ENCODE assay signal across 1 cellular context in genomic region chr19:18282021-18282787, GRCh38.
A peak's percentile ranks its signal among the peaks of the same experiment; 100 is the strongest.
TF ChIP-seq lines count a peak whose summit lies in the region.

No MANE protein-coding gene starts in this region.

TF ChIP-seq in HepG2, 621 proteins besides CTCF, POLR2A, EP300 and RAD21 (continued from another document and continues in another):
- TF ChIP-seq HMGXB3 (CRISPR knock-in tag; IDR thresholded peaks at IDR 0.05; ENCODE audit: borderline replicate concordance) (no peak), ZNF335 (CRISPR knock-in tag; IDR thresholded peaks at IDR 0.05) (no peak), ZNF138 (CRISPR knock-in tag; IDR thresholded peaks at IDR 0.05; ENCODE audit: low read depth) (no peak), ZNF362 (CRISPR knock-in tag; IDR thresholded peaks at IDR 0.05; ENCODE audit: borderline replicate concordance) (no peak), ZNF281 (CRISPR knock-in tag; IDR thresholded peaks at IDR 0.05; ENCODE audit: borderline replicate concordance) (peak; percentile 46), ZNF7 (CRISPR knock-in tag; IDR thresholded peaks at IDR 0.05) (no peak), ZBTB26 (CRISPR knock-in tag; IDR thresholded peaks at IDR 0.05; ENCODE audit: borderline replicate concordance) (peak; percentile 68; the same call in 1 of the 2 replicates), ZNF333 (CRISPR knock-in tag; IDR thresholded peaks at IDR 0.05; ENCODE audit: borderline replicate concordance) (0 out of 2 replicates have a peak, but pooled peaks have one; percentile 56), ZNF709 (CRISPR knock-in tag; IDR thresholded peaks at IDR 0.05) (no peak), ZNF670 (CRISPR knock-in tag; IDR thresholded peaks at IDR 0.05; ENCODE audit: borderline replicate concordance) (peak; percentile 60; the same call in 1 of the 2 replicates), KLF9 (CRISPR knock-in tag; IDR thresholded peaks at IDR 0.05; ENCODE audit: low read depth) (no peak), ZNF816 (CRISPR knock-in tag; IDR thresholded peaks at IDR 0.05; ENCODE audit: borderline replicate concordance) (peak; percentile 83; the same call in 1 of the 2 replicates), GMEB1 (CRISPR knock-in tag; IDR thresholded peaks at IDR 0.05; ENCODE audit: borderline replicate concordance) (no peak), KMT2B (CRISPR knock-in tag; IDR thresholded peaks at IDR 0.05) (no peak), ZBTB20 (CRISPR knock-in tag; IDR thresholded peaks at IDR 0.05; ENCODE audit: borderline replicate concordance, low read depth) (no peak), ZC3H4 (CRISPR knock-in tag; IDR thresholded peaks at IDR 0.05; ENCODE audit: borderline replicate concordance) (no peak; the same call in none of the 2 replicates), ZNF563 (CRISPR knock-in tag; IDR thresholded peaks at IDR 0.05) (peak; percentile 14; the same call in 1 of the 2 replicates), GATA4 (IDR thresholded peaks at IDR 0.05; ENCODE audit: borderline replicate concordance, low read depth) (peak; percentile 38; the same call in 1 of the 2 replicates), MYPOP (CRISPR knock-in tag; IDR thresholded peaks at IDR 0.05) (no peak), ZBTB39 (CRISPR knock-in tag; IDR thresholded peaks at IDR 0.05) (0 out of 2 replicates have a peak, but pooled peaks have one; percentile 8), SYNCRIP (IDR thresholded peaks at IDR 0.05; ENCODE audit: insufficient read depth, low read depth, low read length) (no peak), CENPT (CRISPR knock-in tag; IDR thresholded peaks at IDR 0.05; ENCODE audit: low read depth) (no peak), MYNN (CRISPR knock-in tag; IDR thresholded peaks at IDR 0.05; ENCODE audit: low read depth) (no peak), ZNF746 (CRISPR knock-in tag; IDR thresholded peaks at IDR 0.05) (peak; percentile 94; the same call in 1 of the 2 replicates), ZBTB49 (CRISPR knock-in tag; IDR thresholded peaks at IDR 0.05; ENCODE audit: borderline replicate concordance) (no peak), TBX2 (CRISPR knock-in tag; IDR thresholded peaks at IDR 0.05; ENCODE audit: borderline replicate concordance) (peak; percentile 46; the same call in 1 of the 2 replicates), NCOA1 (CRISPR knock-in tag; IDR thresholded peaks at IDR 0.05) (no peak), BRF2 (CRISPR knock-in tag; IDR thresholded peaks at IDR 0.05) (no peak), ELF1 (CRISPR knock-in tag; IDR thresholded peaks at IDR 0.05) (peak; percentile 37; the same call in 1 of the 2 replicates), ZNF790 (CRISPR knock-in tag; IDR thresholded peaks at IDR 0.05; ENCODE audit: borderline replicate concordance) (no peak), KLF16 (CRISPR knock-in tag; IDR thresholded peaks at IDR 0.05) (0 out of 4 replicates have a peak, but pooled peaks of 1 of the 2 experiments have one; percentile 42), POLR2G (IDR thresholded peaks at IDR 0.05; ENCODE audit: low read depth, low read length) (peak; percentile 65; the same call in 1 of the 2 replicates), KAT7 (CRISPR knock-in tag; IDR thresholded peaks at IDR 0.05; ENCODE audit: borderline replicate concordance) (0 out of 2 replicates have a peak, but pooled peaks have one; percentile 36), ZSCAN29 (CRISPR knock-in tag; conservative IDR thresholded peaks at IDR 0.05) (peak; percentile 41; the same call in 1 of the 2 replicates), ZSCAN31 (CRISPR knock-in tag; IDR thresholded peaks at IDR 0.05; ENCODE audit: low read depth) (no peak), GABPB1 (CRISPR knock-in tag; IDR thresholded peaks at IDR 0.05) (0 out of 2 replicates have a peak, but pooled peaks have one; percentile 32), THYN1 (CRISPR knock-in tag; IDR thresholded peaks at IDR 0.05; ENCODE audit: borderline replicate concordance, low read depth) (no peak), ZNF414 (CRISPR knock-in tag; IDR thresholded peaks at IDR 0.05) (no peak), ZNF879 (CRISPR knock-in tag; IDR thresholded peaks at IDR 0.05) (no peak), HNF4G (IDR thresholded peaks at IDR 0.05; ENCODE audit: borderline replicate concordance, low read depth, low read length) (no peak), HNF4G (CRISPR knock-in tag; IDR thresholded peaks at IDR 0.05; ENCODE audit: borderline replicate concordance, low read depth) (no peak), ZNF383 (CRISPR knock-in tag; IDR thresholded peaks at IDR 0.05; ENCODE audit: borderline replicate concordance) (0 out of 2 replicates have a peak, but pooled peaks have one; percentile 59), KDM1A (CRISPR knock-in tag; IDR thresholded peaks at IDR 0.05) (no peak)
